Comparison of ENCODE assay signal across 18 cellular contexts in genomic region chr16:9447195-9447551, GRCh38.
DNase-seq lines count a peak whose midpoint lies in the region; ATAC-seq and TF ChIP-seq lines count a peak whose summit lies in the region.
"Had no signal": no experiment of that assay in that cellular context is flagged by ENCODE, and none has a peak within 500 bp of the region (broad histone marks: within the 10 kb centered on the region; RNA-seq: fewer than 3 reads in every experiment).

No MANE protein-coding gene starts in this region.

- H3K36me3 ChIP-seq in BLaER1 (no peaks in the 10 kb centered on the region), heart right ventricle (no peaks in the 10 kb centered on the region), muscle layer of colon (ENCODE audit: insufficient read depth, low read length) (no peaks in the 10 kb centered on the region), testis (ENCODE audit: low read depth, missing control alignments) (no peaks in the 10 kb centered on the region)

- no peaks in the 10 kb centered on the region for H3K4me1 Mint-ChIP-seq in activated naive CD8-positive, alpha-beta T cell treated with anti-CD3 and anti-CD28 coated beads for 36 hours

- H3K27me3 ChIP-seq in BLaER1 (no peaks in the 10 kb centered on the region), heart right ventricle (no peaks in the 10 kb centered on the region), muscle layer of colon (ENCODE audit: control insufficient read depth in 1 of 2, insufficient read depth in 2 of 2, low read length in 2 of 2) (no peaks in the 10 kb centered on the region), testis (no peaks in the 10 kb centered on the region)

- no peak overlapping the region for H3K4me3 Mint-ChIP-seq in activated naive CD8-positive, alpha-beta T cell treated with anti-CD3 and anti-CD28 coated beads for 36 hours

- peaks cover 20% of the 10 kb centered on the region for H3K27me3 Mint-ChIP-seq in activated naive CD8-positive, alpha-beta T cell treated with anti-CD3 and anti-CD28 coated beads for 36 hours

- H3K9me3 ChIP-seq in BLaER1 (peaks cover 6% of the 10 kb centered on the region; the same call in 1 of the 2 replicates), heart right ventricle (peaks cover 0 to 16% (median 8%) of the 10 kb centered on the region in 11 donors), muscle layer of colon (ENCODE audit: low read length) (no peaks in the 10 kb centered on the region), testis (no peaks in the 10 kb centered on the region)
- H3K9me3 ChIP-seq: A549, Caco-2 had no signal

- peaks cover 13% of the 10 kb centered on the region for H3K9me3 Mint-ChIP-seq in activated naive CD8-positive, alpha-beta T cell treated with anti-CD3 and anti-CD28 coated beads for 36 hours

- H3K27ac Mint-ChIP-seq in activated naive CD8-positive, alpha-beta T cell treated with anti-CD3 and anti-CD28 coated beads for 36 hours: no peak overlapping the region

- peak overlapping the region; percentile 58 for H3K4me2 ChIP-seq in BLaER1
- H3K4me2 ChIP-seq: A549 had no signal

- DNase-seq in NCI-H2029 (lab: John Stamatoyannopoulos, UW) (peak; percentile 40), heart right ventricle (peak; percentile 73), cortex of kidney (lab: John Stamatoyannopoulos, UW) (no peak), RPMI8226 (no peak), testis (no peak)
- DNase-seq in activated naive CD8-positive, alpha-beta T cell treated with anti-CD3 and anti-CD28 coated beads for 36 hours: no peak
- DNase-seq: Caco-2, DND-41, GF-D8, HCEC 1CT, Karpas-422, NCI-H1417 treated with DMSO at 0.1 percent for 48 hours, NCI-H2107, NCI-H345, NCI-H748 treated with DMSO at 0.1 percent for 48 hours had no signal

- WGBS in heart right ventricle, 2 donors: 13 to 19% methylated on average over 2 of the region's 2 CpGs
- 37 to 41% methylated on average over 2 of the region's 2 CpGs for WGBS in testis, 2 donors

- peak; percentile 83 to 97 (median 92) for ATAC-seq in heart right ventricle
- ATAC-seq: A549 had no signal

- H3K27ac ChIP-seq in BLaER1 (no peak overlapping the region), heart right ventricle (peak overlapping the region; percentile 40 to 80 (median 64)), muscle layer of colon (ENCODE audit: low read depth, low read length) (peak overlapping the region; percentile 12), testis (no peak overlapping the region)
- H3K27ac ChIP-seq: A549 had no signal

- no peak for TF ChIP-seq CTCF in heart right ventricle (IDR thresholded peaks at IDR 0.05)
- TF ChIP-seq CTCF in testis (IDR thresholded peaks at IDR 0.05): no peak

- H3K36me3 Mint-ChIP-seq in activated naive CD8-positive, alpha-beta T cell treated with anti-CD3 and anti-CD28 coated beads for 36 hours: no peaks in the 10 kb centered on the region

- TF ChIP-seq POLR2A in testis (IDR thresholded peaks at IDR 0.05): no peak

- H3K9ac ChIP-seq in BLaER1: no peak overlapping the region
- no peak overlapping the region for H3K9ac ChIP-seq in muscle layer of colon (ENCODE audit: low read length)

- no peak overlapping the region for H3K4me3 ChIP-seq in BLaER1
- no peak overlapping the region for H3K4me3 ChIP-seq in heart right ventricle
- H3K4me3 ChIP-seq in muscle layer of colon (ENCODE audit: low read depth in 1 of 2, low read length in 2 of 2): no peak overlapping the region
- H3K4me3 ChIP-seq in testis: no peak overlapping the region
- H3K4me3 ChIP-seq: A549 had no signal

- H4K20me1 ChIP-seq in BLaER1: no peaks in the 10 kb centered on the region

- peaks cover 26% of the 10 kb centered on the region for H3K4me1 ChIP-seq in BLaER1
- peaks cover 0 to 16% (median 0%) of the 10 kb centered on the region in 9 donors for H3K4me1 ChIP-seq in heart right ventricle
- H3K4me1 ChIP-seq in muscle layer of colon (ENCODE audit: insufficient read depth, low read length): peaks cover 17% of the 10 kb centered on the region
- H3K4me1 ChIP-seq in testis: no peaks in the 10 kb centered on the region
- H3K4me1 ChIP-seq: A549, Caco-2 had no signal

- intact Hi-C loops in heart right ventricle (cut with DNase I) (loop anchor here in 2 of 10 donors (1.0 to 10.0 kb wide), 2 partner anchors 77 to 348 kb away; no protein-coding TSS in a partner anchor), testis (cut with DNase I; ENCODE audit: low total_unique reads) (no loop called here)

Comparison
In these comparisons a context has a peak if more than half of its experiments do, and no peak if none do; other contexts are left out.
1. H3K27ac ChIP-seq: peak in heart right ventricle (10 of 10) and muscle layer of colon (single experiment); none in BLaER1 (single experiment) and testis (0 of 2).
2. DNase-seq: peak in NCI-H2029 (single experiment) and heart right ventricle (2 of 2); none in cortex of kidney (single experiment), RPMI8226 (single experiment), testis (single experiment) and activated naive CD8-positive, alpha-beta T cell treated with anti-CD3 and anti-CD28 coated beads for 36 hours (single experiment).